1 cellular context compared by ENCODE assay signal in the genomic region with DNA sequence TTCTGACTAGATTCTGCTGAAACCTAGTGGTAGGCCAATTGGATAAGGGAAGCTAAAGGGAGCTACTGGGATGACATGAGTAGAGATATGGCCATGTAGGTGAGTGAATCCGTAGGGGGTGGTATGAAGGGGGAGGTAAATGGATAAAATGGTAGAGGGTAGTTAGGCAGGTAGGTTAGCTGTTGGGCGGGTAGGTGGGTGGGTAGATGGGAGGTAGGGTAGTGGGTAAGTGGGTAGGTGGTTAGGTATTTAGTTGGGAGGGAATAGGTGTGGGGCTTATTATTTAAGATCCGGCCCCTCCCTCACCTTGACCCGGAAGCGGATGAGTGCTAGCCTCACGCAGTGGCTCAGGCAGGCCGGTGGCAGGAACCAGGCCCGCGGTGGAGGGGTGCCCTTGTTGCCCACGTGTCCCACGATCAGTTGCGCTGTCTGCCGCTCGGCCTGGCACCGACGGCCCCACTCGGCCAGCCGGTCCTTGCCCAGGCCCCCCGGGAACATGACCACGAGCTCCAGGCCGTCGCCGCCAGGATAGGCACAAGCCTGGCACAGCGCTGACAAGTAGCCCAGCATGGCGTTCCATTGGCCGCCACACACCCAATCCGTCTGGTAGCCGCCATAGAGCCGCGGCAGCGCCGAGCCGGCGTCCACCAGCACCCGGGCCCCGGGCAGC.
TF ChIP-seq lines count a peak whose summit lies in the region.

No MANE protein-coding gene starts in this region.

TF ChIP-seq in GM12878, 131 proteins besides CTCF, POLR2A, EP300 and RAD21 (continued from another document and continues in another):
- TF ChIP-seq, protein P1, sequence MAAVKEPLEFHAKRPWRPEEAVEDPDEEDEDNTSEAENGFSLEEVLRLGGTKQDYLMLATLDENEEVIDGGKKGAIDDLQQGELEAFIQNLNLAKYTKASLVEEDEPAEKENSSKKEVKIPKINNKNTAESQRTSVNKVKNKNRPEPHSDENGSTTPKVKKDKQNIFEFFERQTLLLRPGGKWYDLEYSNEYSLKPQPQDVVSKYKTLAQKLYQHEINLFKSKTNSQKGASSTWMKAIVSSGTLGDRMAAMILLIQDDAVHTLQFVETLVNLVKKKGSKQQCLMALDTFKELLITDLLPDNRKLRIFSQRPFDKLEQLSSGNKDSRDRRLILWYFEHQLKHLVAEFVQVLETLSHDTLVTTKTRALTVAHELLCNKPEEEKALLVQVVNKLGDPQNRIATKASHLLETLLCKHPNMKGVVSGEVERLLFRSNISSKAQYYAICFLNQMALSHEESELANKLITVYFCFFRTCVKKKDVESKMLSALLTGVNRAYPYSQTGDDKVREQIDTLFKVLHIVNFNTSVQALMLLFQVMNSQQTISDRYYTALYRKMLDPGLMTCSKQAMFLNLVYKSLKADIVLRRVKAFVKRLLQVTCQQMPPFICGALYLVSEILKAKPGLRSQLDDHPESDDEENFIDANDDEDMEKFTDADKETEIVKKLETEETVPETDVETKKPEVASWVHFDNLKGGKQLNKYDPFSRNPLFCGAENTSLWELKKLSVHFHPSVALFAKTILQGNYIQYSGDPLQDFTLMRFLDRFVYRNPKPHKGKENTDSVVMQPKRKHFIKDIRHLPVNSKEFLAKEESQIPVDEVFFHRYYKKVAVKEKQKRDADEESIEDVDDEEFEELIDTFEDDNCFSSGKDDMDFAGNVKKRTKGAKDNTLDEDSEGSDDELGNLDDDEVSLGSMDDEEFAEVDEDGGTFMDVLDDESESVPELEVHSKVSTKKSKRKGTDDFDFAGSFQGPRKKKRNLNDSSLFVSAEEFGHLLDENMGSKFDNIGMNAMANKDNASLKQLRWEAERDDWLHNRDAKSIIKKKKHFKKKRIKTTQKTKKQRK (IDR thresholded peaks at IDR 0.05; ENCODE audit: low read depth, low read length) = no peak
- TF ChIP-seq, protein P2, sequence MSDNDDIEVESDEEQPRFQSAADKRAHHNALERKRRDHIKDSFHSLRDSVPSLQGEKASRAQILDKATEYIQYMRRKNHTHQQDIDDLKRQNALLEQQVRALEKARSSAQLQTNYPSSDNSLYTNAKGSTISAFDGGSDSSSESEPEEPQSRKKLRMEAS (IDR thresholded peaks at IDR 0.05; ENCODE audit: low read depth, low read length) = peak; percentile 43; the same call in 1 of the 2 replicates
- TF ChIP-seq STAT1 (conservative IDR thresholded peaks at IDR 0.05) = no peak
- TF ChIP-seq NBN (IDR thresholded peaks at IDR 0.05) = 0 out of 2 replicates have a peak, but pooled peaks have one; percentile 24
- TF ChIP-seq, protein P3, sequence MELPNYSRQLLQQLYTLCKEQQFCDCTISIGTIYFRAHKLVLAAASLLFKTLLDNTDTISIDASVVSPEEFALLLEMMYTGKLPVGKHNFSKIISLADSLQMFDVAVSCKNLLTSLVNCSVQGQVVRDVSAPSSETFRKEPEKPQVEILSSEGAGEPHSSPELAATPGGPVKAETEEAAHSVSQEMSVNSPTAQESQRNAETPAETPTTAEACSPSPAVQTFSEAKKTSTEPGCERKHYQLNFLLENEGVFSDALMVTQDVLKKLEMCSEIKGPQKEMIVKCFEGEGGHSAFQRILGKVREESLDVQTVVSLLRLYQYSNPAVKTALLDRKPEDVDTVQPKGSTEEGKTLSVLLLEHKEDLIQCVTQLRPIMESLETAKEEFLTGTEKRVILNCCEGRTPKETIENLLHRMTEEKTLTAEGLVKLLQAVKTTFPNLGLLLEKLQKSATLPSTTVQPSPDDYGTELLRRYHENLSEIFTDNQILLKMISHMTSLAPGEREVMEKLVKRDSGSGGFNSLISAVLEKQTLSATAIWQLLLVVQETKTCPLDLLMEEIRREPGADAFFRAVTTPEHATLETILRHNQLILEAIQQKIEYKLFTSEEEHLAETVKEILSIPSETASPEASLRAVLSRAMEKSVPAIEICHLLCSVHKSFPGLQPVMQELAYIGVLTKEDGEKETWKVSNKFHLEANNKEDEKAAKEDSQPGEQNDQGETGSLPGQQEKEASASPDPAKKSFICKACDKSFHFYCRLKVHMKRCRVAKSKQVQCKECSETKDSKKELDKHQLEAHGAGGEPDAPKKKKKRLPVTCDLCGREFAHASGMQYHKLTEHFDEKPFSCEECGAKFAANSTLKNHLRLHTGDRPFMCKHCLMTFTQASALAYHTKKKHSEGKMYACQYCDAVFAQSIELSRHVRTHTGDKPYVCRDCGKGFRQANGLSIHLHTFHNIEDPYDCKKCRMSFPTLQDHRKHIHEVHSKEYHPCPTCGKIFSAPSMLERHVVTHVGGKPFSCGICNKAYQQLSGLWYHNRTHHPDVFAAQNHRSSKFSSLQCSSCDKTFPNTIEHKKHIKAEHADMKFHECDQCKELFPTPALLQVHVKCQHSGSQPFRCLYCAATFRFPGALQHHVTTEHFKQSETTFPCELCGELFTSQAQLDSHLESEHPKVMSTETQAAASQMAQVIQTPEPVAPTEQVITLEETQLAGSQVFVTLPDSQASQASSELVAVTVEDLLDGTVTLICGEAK (IDR thresholded peaks at IDR 0.05; ENCODE audit: borderline replicate concordance) = peak; percentile 84
- TF ChIP-seq ZBED1 (IDR thresholded peaks at IDR 0.05; ENCODE audit: borderline replicate concordance) = no peak
- TF ChIP-seq CBFB (IDR thresholded peaks at IDR 0.05; ENCODE audit: low read depth) = no peak
- TF ChIP-seq NFIC (IDR thresholded peaks at IDR 0.05; ENCODE audit: low read depth, low read length) = no peak
- TF ChIP-seq, protein P4, sequence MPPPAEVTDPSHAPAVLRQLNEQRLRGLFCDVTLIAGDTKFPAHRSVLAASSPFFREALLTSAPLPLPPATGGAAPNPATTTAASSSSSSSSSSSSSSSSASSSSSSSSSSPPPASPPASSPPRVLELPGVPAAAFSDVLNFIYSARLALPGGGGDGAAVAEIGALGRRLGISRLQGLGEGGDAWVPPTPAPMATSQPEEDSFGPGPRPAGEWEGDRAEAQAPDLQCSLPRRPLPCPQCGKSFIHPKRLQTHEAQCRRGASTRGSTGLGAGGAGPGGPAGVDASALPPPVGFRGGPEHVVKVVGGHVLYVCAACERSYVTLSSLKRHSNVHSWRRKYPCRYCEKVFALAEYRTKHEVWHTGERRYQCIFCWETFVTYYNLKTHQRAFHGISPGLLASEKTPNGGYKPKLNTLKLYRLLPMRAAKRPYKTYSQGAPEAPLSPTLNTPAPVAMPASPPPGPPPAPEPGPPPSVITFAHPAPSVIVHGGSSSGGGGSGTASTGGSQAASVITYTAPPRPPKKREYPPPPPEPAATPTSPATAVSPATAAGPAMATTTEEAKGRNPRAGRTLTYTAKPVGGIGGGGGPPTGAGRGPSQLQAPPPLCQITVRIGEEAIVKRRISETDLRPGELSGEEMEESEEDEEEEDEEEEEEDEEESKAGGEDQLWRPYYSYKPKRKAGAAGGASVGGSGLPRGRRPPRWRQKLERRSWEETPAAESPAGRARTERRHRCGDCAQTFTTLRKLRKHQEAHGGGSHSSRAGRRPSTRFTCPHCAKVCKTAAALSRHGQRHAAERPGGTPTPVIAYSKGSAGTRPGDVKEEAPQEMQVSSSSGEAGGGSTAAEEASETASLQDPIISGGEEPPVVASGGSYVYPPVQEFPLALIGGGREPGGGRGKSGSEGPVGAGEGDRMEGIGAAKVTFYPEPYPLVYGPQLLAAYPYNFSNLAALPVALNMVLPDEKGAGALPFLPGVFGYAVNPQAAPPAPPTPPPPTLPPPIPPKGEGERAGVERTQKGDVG (CRISPR knock-in tag; IDR thresholded peaks at IDR 0.05) = no peak
- TF ChIP-seq ZNF207 (IDR thresholded peaks at IDR 0.05; ENCODE audit: borderline replicate concordance) = no peak
- TF ChIP-seq MTA2 (IDR thresholded peaks at IDR 0.05; ENCODE audit: low read depth) = peak; percentile 56; the same call in 1 of the 2 replicates
- no peak for TF ChIP-seq HDAC2 (IDR thresholded peaks at IDR 0.05)
- TF ChIP-seq ZNF217 (IDR thresholded peaks at IDR 0.05) = no peak
- TF ChIP-seq, protein P5, sequence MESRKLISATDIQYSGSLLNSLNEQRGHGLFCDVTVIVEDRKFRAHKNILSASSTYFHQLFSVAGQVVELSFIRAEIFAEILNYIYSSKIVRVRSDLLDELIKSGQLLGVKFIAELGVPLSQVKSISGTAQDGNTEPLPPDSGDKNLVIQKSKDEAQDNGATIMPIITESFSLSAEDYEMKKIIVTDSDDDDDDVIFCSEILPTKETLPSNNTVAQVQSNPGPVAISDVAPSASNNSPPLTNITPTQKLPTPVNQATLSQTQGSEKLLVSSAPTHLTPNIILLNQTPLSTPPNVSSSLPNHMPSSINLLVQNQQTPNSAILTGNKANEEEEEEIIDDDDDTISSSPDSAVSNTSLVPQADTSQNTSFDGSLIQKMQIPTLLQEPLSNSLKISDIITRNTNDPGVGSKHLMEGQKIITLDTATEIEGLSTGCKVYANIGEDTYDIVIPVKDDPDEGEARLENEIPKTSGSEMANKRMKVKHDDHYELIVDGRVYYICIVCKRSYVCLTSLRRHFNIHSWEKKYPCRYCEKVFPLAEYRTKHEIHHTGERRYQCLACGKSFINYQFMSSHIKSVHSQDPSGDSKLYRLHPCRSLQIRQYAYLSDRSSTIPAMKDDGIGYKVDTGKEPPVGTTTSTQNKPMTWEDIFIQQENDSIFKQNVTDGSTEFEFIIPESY (IDR thresholded peaks at IDR 0.05) = no peak
- no peak for TF ChIP-seq CBX3 (IDR thresholded peaks at IDR 0.05; ENCODE audit: borderline replicate concordance, low read depth)
- TF ChIP-seq SREBF2 (IDR thresholded peaks at IDR 0.05; ENCODE audit: low read length) = no peak
- TF ChIP-seq BHLHE40 (IDR thresholded peaks at IDR 0.05; ENCODE audit: borderline replicate concordance in 1 of 2, low read depth in 2 of 2, low read length in 1 of 2) = peak; percentile 7 to 17; a peak in 1 of 4 replicates
- TF ChIP-seq CHD4 (IDR thresholded peaks at IDR 0.05) = no peak
- no peak for TF ChIP-seq ZNF274 (IDR thresholded peaks at IDR 0.05; ENCODE audit: insufficient read depth, insufficient read length)
- no peak for TF ChIP-seq BRCA1 (IDR thresholded peaks at IDR 0.05; ENCODE audit: low read depth, low read length)
- no peak for TF ChIP-seq SREBF1 (IDR thresholded peaks at IDR 0.05; ENCODE audit: low read length)
- TF ChIP-seq SMARCA5 (IDR thresholded peaks at IDR 0.05) = no peak
- TF ChIP-seq YY1 (IDR thresholded peaks at IDR 0.05; ENCODE audit: low read depth, low read length) = no peak
- no peak for TF ChIP-seq RCOR1 (conservative IDR thresholded peaks at IDR 0.05; ENCODE audit: low read depth, low read length)
- TF ChIP-seq SPI1 (IDR thresholded peaks at IDR 0.05; ENCODE audit: borderline replicate concordance, insufficient read depth, low read depth, low read length) = no peak
- TF ChIP-seq SIX5 (IDR thresholded peaks at IDR 0.05; ENCODE audit: low read depth, low read length, severe bottlenecking) = no peak
- no peak for TF ChIP-seq JUNB (IDR thresholded peaks at IDR 0.05)
- no peak for TF ChIP-seq FOS (IDR thresholded peaks at IDR 0.05; ENCODE audit: borderline replicate concordance, extremely low read depth, insufficient read length)
- TF ChIP-seq, protein P6, sequence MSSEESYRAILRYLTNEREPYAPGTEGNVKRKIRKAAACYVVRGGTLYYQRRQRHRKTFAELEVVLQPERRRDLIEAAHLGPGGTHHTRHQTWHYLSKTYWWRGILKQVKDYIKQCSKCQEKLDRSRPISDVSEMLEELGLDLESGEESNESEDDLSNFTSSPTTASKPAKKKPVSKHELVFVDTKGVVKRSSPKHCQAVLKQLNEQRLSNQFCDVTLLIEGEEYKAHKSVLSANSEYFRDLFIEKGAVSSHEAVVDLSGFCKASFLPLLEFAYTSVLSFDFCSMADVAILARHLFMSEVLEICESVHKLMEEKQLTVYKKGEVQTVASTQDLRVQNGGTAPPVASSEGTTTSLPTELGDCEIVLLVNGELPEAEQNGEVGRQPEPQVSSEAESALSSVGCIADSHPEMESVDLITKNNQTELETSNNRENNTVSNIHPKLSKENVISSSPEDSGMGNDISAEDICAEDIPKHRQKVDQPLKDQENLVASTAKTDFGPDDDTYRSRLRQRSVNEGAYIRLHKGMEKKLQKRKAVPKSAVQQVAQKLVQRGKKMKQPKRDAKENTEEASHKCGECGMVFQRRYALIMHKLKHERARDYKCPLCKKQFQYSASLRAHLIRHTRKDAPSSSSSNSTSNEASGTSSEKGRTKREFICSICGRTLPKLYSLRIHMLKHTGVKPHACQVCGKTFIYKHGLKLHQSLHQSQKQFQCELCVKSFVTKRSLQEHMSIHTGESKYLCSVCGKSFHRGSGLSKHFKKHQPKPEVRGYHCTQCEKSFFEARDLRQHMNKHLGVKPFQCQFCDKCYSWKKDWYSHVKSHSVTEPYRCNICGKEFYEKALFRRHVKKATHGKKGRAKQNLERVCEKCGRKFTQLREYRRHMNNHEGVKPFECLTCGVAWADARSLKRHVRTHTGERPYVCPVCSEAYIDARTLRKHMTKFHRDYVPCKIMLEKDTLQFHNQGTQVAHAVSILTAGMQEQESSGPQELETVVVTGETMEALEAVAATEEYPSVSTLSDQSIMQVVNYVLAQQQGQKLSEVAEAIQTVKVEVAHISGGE (CRISPR knock-in tag; IDR thresholded peaks at IDR 0.05) = no peak
- TF ChIP-seq SIN3A (IDR thresholded peaks at IDR 0.05; ENCODE audit: low read depth, low read length) = peak; percentile 63; the same call in 1 of the 2 replicates
- no peak for TF ChIP-seq MEF2A (IDR thresholded peaks at IDR 0.05; ENCODE audit: insufficient read depth, low read depth, low read length)
- TF ChIP-seq, protein P7, sequence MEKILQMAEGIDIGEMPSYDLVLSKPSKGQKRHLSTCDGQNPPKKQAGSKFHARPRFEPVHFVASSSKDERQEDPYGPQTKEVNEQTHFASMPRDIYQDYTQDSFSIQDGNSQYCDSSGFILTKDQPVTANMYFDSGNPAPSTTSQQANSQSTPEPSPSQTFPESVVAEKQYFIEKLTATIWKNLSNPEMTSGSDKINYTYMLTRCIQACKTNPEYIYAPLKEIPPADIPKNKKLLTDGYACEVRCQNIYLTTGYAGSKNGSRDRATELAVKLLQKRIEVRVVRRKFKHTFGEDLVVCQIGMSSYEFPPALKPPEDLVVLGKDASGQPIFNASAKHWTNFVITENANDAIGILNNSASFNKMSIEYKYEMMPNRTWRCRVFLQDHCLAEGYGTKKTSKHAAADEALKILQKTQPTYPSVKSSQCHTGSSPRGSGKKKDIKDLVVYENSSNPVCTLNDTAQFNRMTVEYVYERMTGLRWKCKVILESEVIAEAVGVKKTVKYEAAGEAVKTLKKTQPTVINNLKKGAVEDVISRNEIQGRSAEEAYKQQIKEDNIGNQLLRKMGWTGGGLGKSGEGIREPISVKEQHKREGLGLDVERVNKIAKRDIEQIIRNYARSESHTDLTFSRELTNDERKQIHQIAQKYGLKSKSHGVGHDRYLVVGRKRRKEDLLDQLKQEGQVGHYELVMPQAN (conservative IDR thresholded peaks at IDR 0.05) = no peak; the same call in 1 of the 2 replicates
- TF ChIP-seq, protein P8, sequence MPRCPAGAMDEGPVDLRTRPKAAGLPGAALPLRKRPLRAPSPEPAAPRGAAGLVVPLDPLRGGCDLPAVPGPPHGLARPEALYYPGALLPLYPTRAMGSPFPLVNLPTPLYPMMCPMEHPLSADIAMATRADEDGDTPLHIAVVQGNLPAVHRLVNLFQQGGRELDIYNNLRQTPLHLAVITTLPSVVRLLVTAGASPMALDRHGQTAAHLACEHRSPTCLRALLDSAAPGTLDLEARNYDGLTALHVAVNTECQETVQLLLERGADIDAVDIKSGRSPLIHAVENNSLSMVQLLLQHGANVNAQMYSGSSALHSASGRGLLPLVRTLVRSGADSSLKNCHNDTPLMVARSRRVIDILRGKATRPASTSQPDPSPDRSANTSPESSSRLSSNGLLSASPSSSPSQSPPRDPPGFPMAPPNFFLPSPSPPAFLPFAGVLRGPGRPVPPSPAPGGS (IDR thresholded peaks at IDR 0.05; ENCODE audit: borderline replicate concordance, insufficient read depth, low read depth, low read length, poor library complexity, severe bottlenecking) = no peak
- no peak for TF ChIP-seq RUNX3 (IDR thresholded peaks at IDR 0.05; ENCODE audit: low read length)
- TF ChIP-seq WRNIP1 (IDR thresholded peaks at IDR 0.05; ENCODE audit: borderline replicate concordance, low read depth, low read length) = no peak
